ENCODE assay signal across 24 cellular contexts in genomic region chr6:163670283-163670682, GRCh38.
DNase-seq lines count a peak whose midpoint lies in the region; ATAC-seq and TF ChIP-seq lines count a peak whose summit lies in the region.
"Had no signal": no experiment of that assay in that cellular context is flagged by ENCODE, and none has a peak within 500 bp of the region (broad histone marks: within the 10 kb centered on the region; RNA-seq: fewer than 3 reads in every experiment).

No MANE protein-coding gene starts in this region.

- ATAC-seq in SK-N-SH treated with all-trans-retinoic acid at 6 μM for 48 hours (no peak), GM19467 (IDR thresholded peaks at IDR 0.05; ENCODE audit: unreplicated experiment) (no peak), GM21367 (IDR thresholded peaks at IDR 0.05; ENCODE audit: unreplicated experiment) (no peak)
- ATAC-seq: CD8-positive, alpha-beta T cell; T-helper 17 cell had no signal

- peak; percentile 20 for DNase-seq in NCI-H748 (lab: John Stamatoyannopoulos, UW; ENCODE audit: unreplicated experiment)
- no peak for DNase-seq in NCI-H748 treated with DMSO at 0.1 percent for 48 hours (lab: John Stamatoyannopoulos, UW)
- DNase-seq in NCI-H69 (lab: John Stamatoyannopoulos, UW) = peak; percentile 86
- no peak for DNase-seq in GM19240 (ENCODE audit: insufficient read length, low spot score)
- DNase-seq: AML-193; C1 segment of cervical spinal cord; Caco-2; CD8-positive, alpha-beta T cell; DND-41; HCEC 1CT; IMR-90; KG1; MG63; NCI-H187; NCI-H2081 treated with DMSO at 0.1 percent for 48 hours; NCI-H446 treated with DMSO at 0.1 percent for 48 hours; NCI-H774; Right ventricle myocardium superior; RPMI8226; T-helper 17 cell; T1000 had no signal

TF ChIP-seq in SK-N-SH treated with all-trans-retinoic acid at 6 μM for 48 hours, 23 proteins besides CTCF, POLR2A, EP300 and RAD21:
- no peak for TF ChIP-seq ISL1 (CRISPR knock-in tag; IDR thresholded peaks at IDR 0.05)
- peak; percentile 36; the same call in 1 of the 2 replicates for TF ChIP-seq ARNTL (CRISPR knock-in tag; IDR thresholded peaks at IDR 0.05; ENCODE audit: borderline replicate concordance, low read depth)
- no peak; the same call in 1 of the 2 replicates for TF ChIP-seq ZNF8 (CRISPR knock-in tag; IDR thresholded peaks at IDR 0.05)
- peak; percentile 88 for TF ChIP-seq TCF4 (CRISPR knock-in tag; IDR thresholded peaks at IDR 0.05; ENCODE audit: borderline replicate concordance)
- no peak for TF ChIP-seq GLIS3 (CRISPR knock-in tag; IDR thresholded peaks at IDR 0.05)
- no peak for TF ChIP-seq ZNF70 (CRISPR knock-in tag; IDR thresholded peaks at IDR 0.05)
- TF ChIP-seq TSHZ2 (CRISPR knock-in tag; IDR thresholded peaks at IDR 0.05) = peak; percentile 72

Comparison
In these comparisons a context has a peak if more than half of its experiments do, and no peak if none do; other contexts are left out.
1. DNase-seq: peak in NCI-H748 (single experiment) and NCI-H69 (single experiment); none in NCI-H748 treated with DMSO at 0.1 percent for 48 hours (single experiment) and GM19240 (single experiment).